1 cellular context compared by ENCODE assay signal in the genomic region with DNA sequence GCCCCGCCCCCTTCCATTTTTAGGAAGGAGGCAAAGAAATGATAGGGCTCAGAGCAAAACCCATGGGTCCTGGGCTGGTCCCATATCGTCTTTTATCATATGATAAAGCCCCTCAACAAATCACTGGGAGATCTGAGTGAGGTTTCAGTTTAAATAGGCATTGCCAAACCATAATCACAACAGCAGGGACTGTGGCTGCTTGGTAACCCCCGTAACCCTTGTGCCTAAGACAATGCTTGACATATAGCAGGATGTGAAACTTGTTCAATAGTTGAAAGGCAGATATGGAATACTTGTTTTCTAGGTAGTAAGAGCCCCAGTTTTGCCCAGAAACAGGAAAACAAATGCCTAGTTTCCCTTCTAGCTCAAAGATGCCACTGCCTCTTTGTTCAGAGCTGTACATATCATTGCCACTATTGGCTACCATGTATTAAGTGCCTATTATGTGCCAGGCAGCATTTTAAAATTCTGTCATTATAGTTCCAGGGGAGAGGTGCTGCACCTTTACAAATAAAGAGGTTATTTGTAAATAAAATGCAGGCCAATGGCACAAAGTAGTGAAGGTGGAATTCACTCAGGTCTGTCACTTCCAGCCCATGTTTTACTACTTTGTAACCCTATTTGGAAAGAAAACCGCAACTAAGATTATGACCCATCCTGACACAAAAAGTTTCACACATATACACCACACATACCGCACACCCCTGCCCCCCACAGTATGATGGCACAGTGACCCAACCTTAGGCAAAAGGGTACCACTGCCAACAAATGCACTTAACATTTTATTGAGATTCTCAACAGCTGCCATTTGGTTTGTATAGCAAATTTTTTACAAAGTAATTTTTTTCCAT.
TF ChIP-seq lines count a peak whose summit lies in the region.

No MANE protein-coding gene starts in this region.

TF ChIP-seq in WTC11, 78 proteins besides CTCF, POLR2A, EP300 and RAD21 (continued from another document):
- TF ChIP-seq ZNF532 (CRISPR knock-in tag; IDR thresholded peaks at IDR 0.05; ENCODE audit: borderline replicate concordance) (no peak), ARID4B (CRISPR knock-in tag; IDR thresholded peaks at IDR 0.05; ENCODE audit: borderline replicate concordance) (no peak), SOX15 (CRISPR knock-in tag; IDR thresholded peaks at IDR 0.05) (no peak), NR3C1 (CRISPR knock-in tag; conservative IDR thresholded peaks at IDR 0.05; ENCODE audit: low read depth) (no peak), ZNF232 (CRISPR knock-in tag; IDR thresholded peaks at IDR 0.05) (no peak), SMAD4 (CRISPR knock-in tag; IDR thresholded peaks at IDR 0.05) (no peak)
- TF ChIP-seq, protein P1, sequence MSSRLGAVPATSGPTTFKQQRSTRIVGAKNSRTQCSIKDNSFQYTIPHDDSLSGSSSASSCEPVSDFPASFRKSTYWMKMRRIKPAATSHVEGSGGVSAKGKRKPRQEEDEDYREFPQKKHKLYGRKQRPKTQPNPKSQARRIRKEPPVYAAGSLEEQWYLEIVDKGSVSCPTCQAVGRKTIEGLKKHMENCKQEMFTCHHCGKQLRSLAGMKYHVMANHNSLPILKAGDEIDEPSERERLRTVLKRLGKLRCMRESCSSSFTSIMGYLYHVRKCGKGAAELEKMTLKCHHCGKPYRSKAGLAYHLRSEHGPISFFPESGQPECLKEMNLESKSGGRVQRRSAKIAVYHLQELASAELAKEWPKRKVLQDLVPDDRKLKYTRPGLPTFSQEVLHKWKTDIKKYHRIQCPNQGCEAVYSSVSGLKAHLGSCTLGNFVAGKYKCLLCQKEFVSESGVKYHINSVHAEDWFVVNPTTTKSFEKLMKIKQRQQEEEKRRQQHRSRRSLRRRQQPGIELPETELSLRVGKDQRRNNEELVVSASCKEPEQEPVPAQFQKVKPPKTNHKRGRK (CRISPR knock-in tag; IDR thresholded peaks at IDR 0.05; ENCODE audit: borderline replicate concordance) = no peak
